ENCODE assay signal across 8 cellular contexts in genomic region chr1:153978274-153978909, GRCh38. TPM values are rescaled to one million over a fixed set of nuclear protein-coding genes. Genes with fewer than 3 reads are reported as not detected.
DNase-seq lines count a peak whose midpoint lies in the region; ATAC-seq, FAIRE-seq and TF ChIP-seq lines count a peak whose summit lies in the region.

No MANE protein-coding gene starts in this region.

- peak overlapping the region; percentile 89 for H3K4me3 Mint-ChIP-seq in natural killer cell

- H3K27ac ChIP-seq in BLaER1 (peak overlapping the region; percentile 91), Karpas-422 (ENCODE audit: low read length) (peak overlapping the region; percentile 77), cingulate gyrus (ENCODE audit: low read depth, low read length) (peak overlapping the region; percentile 69)

- TF ChIP-seq CTCF in natural killer cell (IDR thresholded peaks at IDR 0.05) (no peak), lower leg skin (IDR thresholded peaks at IDR 0.05) (no peak)

- peaks cover 0 to 4% of the 10 kb centered on the region in 2 donors for H3K27me3 Mint-ChIP-seq in natural killer cell (ENCODE audit: low read depth in 2 of 2)

- ATAC-seq in natural killer cell = no peak

- no peaks in the 10 kb centered on the region for H3K27me3 ChIP-seq in BLaER1
- no peaks in the 10 kb centered on the region for H3K27me3 ChIP-seq in Karpas-422 (ENCODE audit: low read length)

- no peak for FAIRE-seq in frontal cortex (lab: Jason Lieb, UNC)

- H3K9me3 ChIP-seq in BLaER1 (no peaks in the 10 kb centered on the region), Karpas-422 (ENCODE audit: low read length) (no peaks in the 10 kb centered on the region)

- no peaks in the 10 kb centered on the region for H3K9me2 ChIP-seq in Karpas-422 (replicated peaks; ENCODE audit: insufficient read depth, low read length)

- peak overlapping the region; percentile 97 for H2AFZ ChIP-seq in Karpas-422 (ENCODE audit: low read length)

- intact Hi-C loops in natural killer cell (cut with micrococcal nuclease) (no loop called here), lower leg skin (cut with DNase I; ENCODE audit: low total_unique reads) (loop anchor here (5.0 kb wide), 1 partner anchor 181 kb away; no protein-coding TSS in a partner anchor)

- peak overlapping the region; percentile 76 to 89 for H3K27ac Mint-ChIP-seq in natural killer cell

- H3K9ac ChIP-seq in BLaER1 (peak overlapping the region; percentile 94), Karpas-422 (ENCODE audit: low read length) (peak overlapping the region; percentile 88)

- H4K20me1 ChIP-seq in BLaER1 (peaks cover 15% of the 10 kb centered on the region; the same call in 1 of the 2 replicates), Karpas-422 (ENCODE audit: insufficient read depth, low read depth, low read length) (no peaks in the 10 kb centered on the region)

- H3K4me2 ChIP-seq in BLaER1 (peak overlapping the region; percentile 97), Karpas-422 (ENCODE audit: low read depth, low read length, poor library complexity, severe bottlenecking) (peak overlapping the region; percentile 85)

- H3K4me1 ChIP-seq in BLaER1 (peaks cover 36% of the 10 kb centered on the region), Karpas-422 (ENCODE audit: low read length) (peaks cover 40% of the 10 kb centered on the region)

- peaks cover 25 to 26% of the 10 kb centered on the region in 2 donors for H3K4me1 Mint-ChIP-seq in natural killer cell

- H3K9me3 Mint-ChIP-seq in natural killer cell = no peaks in the 10 kb centered on the region

- H3K4me3 ChIP-seq in BLaER1 = peak overlapping the region; percentile 92
- peak overlapping the region; percentile 92 for H3K4me3 ChIP-seq in Karpas-422 (ENCODE audit: low read length)
- H3K4me3 ChIP-seq in lower leg skin (ENCODE audit: low read depth, poor library complexity, severe bottlenecking) = no peak overlapping the region

- H3K79me2 ChIP-seq in Karpas-422 (ENCODE audit: low read length) = peaks cover 20% of the 10 kb centered on the region

- no peak for TF ChIP-seq POLR2A in lower leg skin (IDR thresholded peaks at IDR 0.05)

- peaks cover 28% of the 10 kb centered on the region for H3K36me3 ChIP-seq in BLaER1
- peaks cover 22% of the 10 kb centered on the region; the same call in 1 of the 2 replicates for H3K36me3 ChIP-seq in Karpas-422 (ENCODE audit: insufficient read depth, low read length)

- H3K36me3 Mint-ChIP-seq in natural killer cell = no peaks in the 10 kb centered on the region

- DNase-seq in Karpas-422 (no peak), natural killer cell (no peak), NCI-H2081 (lab: John Stamatoyannopoulos, UW) (no peak), frontal cortex (ENCODE audit: low spot score in 2 of 2) (no peak), NCI-H1694 (lab: John Stamatoyannopoulos, UW) (no peak), lower leg skin (ENCODE audit: low spot score in 2 of 2) (no peak)

- 65 to 70% methylated on average over 9 of the region's 9 CpGs for WGBS in lower leg skin, 2 donors

RNA-seq across cellular contexts. Expression of gene JTB, which starts 0.9 kb away (rescaled TPM):
- 314 and 343 TPM in 2 replicates for total RNA-seq in Karpas-422 (2014; rRNA removed; shearing (Covaris generic); ENCODE audit: low replicate concordance)
- 100 to 1,000 TPM in 2 of 3 donors, 10 to 100 TPM in 1; 96.9 to 107 (median 101) TPM for total RNA-seq in natural killer cell
- total RNA-seq in frontal cortex = 57.5 TPM
- total RNA-seq in lower leg skin = 100 to 1,000 TPM; 179 to 218 (median 201) TPM

RNA-seq across cellular contexts. Expression of gene RAB13, which starts 7.7 kb away (rescaled TPM):
- total RNA-seq in Karpas-422 (2014; rRNA removed; shearing (Covaris generic); ENCODE audit: low replicate concordance) = 5.8 and 8.9 TPM in 2 replicates
- total RNA-seq in natural killer cell (under 1 TPM in 2 of 3 donors, not detected in 1; 0.25 to 0.73 TPM), frontal cortex (3.7 TPM), lower leg skin (10 to 100 TPM; 15.6 to 29.4 (median 25.4) TPM)

RNA-seq across cellular contexts. Expression of gene CREB3L4, which starts 10.7 kb away (rescaled TPM):
- 22.2 and 44.0 TPM in 2 replicates for total RNA-seq in Karpas-422 (2014; rRNA removed; shearing (Covaris generic); ENCODE audit: low replicate concordance)
- total RNA-seq in natural killer cell (10 to 100 TPM; 10.8 to 16.8 (median 10.9) TPM), frontal cortex (7.7 TPM), lower leg skin (10 to 100 TPM; 18.7 to 25.5 (median 22.9) TPM)

RNA-seq across cellular contexts. Expression of gene RPS27, which starts 12.2 kb away (rescaled TPM):
- total RNA-seq in Karpas-422 (2014; rRNA removed; shearing (Covaris generic); ENCODE audit: low replicate concordance) = 5,228 and 8,421 TPM in 2 replicates
- 1,000 to 10,000 TPM; 2,073 to 2,763 (median 2,323) TPM for total RNA-seq in natural killer cell
- 2,198 TPM for total RNA-seq in frontal cortex
- total RNA-seq in lower leg skin = 1,000 to 10,000 TPM; 2,137 to 3,917 (median 3,283) TPM

RNA-seq across cellular contexts. Expression of gene SLC39A1, which starts 15.1 kb away (rescaled TPM):
- total RNA-seq in Karpas-422 (2014; rRNA removed; shearing (Covaris generic); ENCODE audit: low replicate concordance) = 27.1 and 59.5 TPM in 2 replicates
- total RNA-seq in natural killer cell (10 to 100 TPM; 20.7 to 21.5 (median 21.2) TPM), frontal cortex (24.1 TPM), lower leg skin (100 to 1,000 TPM in 2 of 4 donors, 10 to 100 TPM in 2; 88.6 to 105 (median 98.8) TPM)
